Comparison of ENCODE assay signal across 22 cellular contexts in the genomic region with DNA sequence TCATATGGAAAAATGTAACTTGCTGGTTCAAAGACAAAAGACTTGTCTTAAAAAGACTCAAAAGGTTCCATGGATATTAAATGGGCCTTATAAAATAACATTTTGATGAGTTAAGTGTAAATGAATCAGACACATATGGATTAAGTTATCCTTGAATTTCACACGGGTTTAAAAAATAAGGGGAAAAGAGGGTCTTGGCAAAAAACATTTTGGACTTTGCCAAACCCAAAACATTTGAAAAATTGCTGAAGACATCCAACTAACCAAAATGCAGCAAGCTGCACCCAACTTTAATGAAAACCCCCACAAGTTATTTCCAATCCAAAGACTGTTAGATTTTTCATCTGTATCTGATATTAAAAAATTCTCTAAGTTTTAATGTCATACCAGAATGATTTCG.
"Had no signal": no experiment of that assay in that cellular context is flagged by ENCODE, and none has a peak within 500 bp of the region (broad histone marks: within the 10 kb centered on the region; RNA-seq: fewer than 3 reads in every experiment).

No MANE protein-coding gene starts in this region.

- H3K9me3 ChIP-seq: breast epithelium, MG63 had no signal

- H3K36me3 Mint-ChIP-seq: activated CD4-positive, alpha-beta memory T cell treated with anti-CD3 and anti-CD28 coated beads for 36 hours; activated naive CD8-positive, alpha-beta T cell treated with anti-CD3 and anti-CD28 coated beads for 36 hours had no signal

- H3K4me3 ChIP-seq: breast epithelium, MG63 had no signal

- H3K4me1 Mint-ChIP-seq: activated CD4-positive, alpha-beta T cell treated with anti-CD3 and anti-CD28 coated beads, Interleukin-2, amount 10 ng/mL, durations not matched to agents 7 days and 5 days; activated naive CD8-positive, alpha-beta T cell treated with anti-CD3 and anti-CD28 coated beads for 36 hours; activated T-helper 17 cell treated with anti-CD3 and anti-CD28 coated beads, Interleukin-2, amount 50 U/mL, for 72 hours had no signal

- H3K4me1 ChIP-seq: breast epithelium had no signal

- H3K27me3 ChIP-seq: breast epithelium, MG63 had no signal

- H3K4me3 Mint-ChIP-seq: activated CD4-positive, alpha-beta memory T cell treated with anti-CD3 and anti-CD28 coated beads for 36 hours; activated CD4-positive, alpha-beta T cell treated with anti-CD3 and anti-CD28 coated beads, Interleukin-2, amount 10 ng/mL, durations not matched to agents 7 days and 5 days; activated naive CD4-positive, alpha-beta T cell treated with anti-CD3 and anti-CD28 coated beads for 36 hours; activated naive CD8-positive, alpha-beta T cell treated with anti-CD3 and anti-CD28 coated beads for 36 hours; activated T-helper 17 cell treated with anti-CD3 and anti-CD28 coated beads, Interleukin-2, amount 50 U/mL, for 72 hours had no signal

- H3K36me3 ChIP-seq: breast epithelium, MG63 had no signal

- DNase-seq: activated CD4-positive, alpha-beta memory T cell treated with anti-CD3 and anti-CD28 coated beads for 36 hours; activated CD4-positive, alpha-beta T cell treated with anti-CD3 and anti-CD28 coated beads, Interleukin-2, amount 10 ng/mL, durations not matched to agents 7 days and 5 days; activated CD4-positive, CD25-positive, alpha-beta regulatory T cell; activated CD8-positive, alpha-beta memory T cell treated with anti-CD3 and anti-CD28 coated beads for 24 hours; activated gamma-delta T cell; activated naive CD4-positive, alpha-beta T cell treated with anti-CD3 and anti-CD28 coated beads for 36 hours; activated naive CD8-positive, alpha-beta T cell treated with anti-CD3 and anti-CD28 coated beads for 36 hours; activated T-cell treated with anti-CD3 and anti-CD28 coated beads, Interleukin-2, amount 50 U/mL, for 48 hours; MG63; MV-4-11; NCI-H1092 treated with DMSO at 0.1 percent for 48 hours; NCI-H1436; NCI-H187; NCI-H2081; NCI-H446; NCI-H524; PC-3; SHP77 treated with DMSO at 0.1 percent for 48 hours; T-helper 1 cell had no signal

- H3K9me3 Mint-ChIP-seq: activated CD4-positive, alpha-beta memory T cell treated with anti-CD3 and anti-CD28 coated beads for 36 hours; activated CD4-positive, alpha-beta T cell treated with anti-CD3 and anti-CD28 coated beads, Interleukin-2, amount 10 ng/mL, durations not matched to agents 7 days and 5 days; activated naive CD4-positive, alpha-beta T cell treated with anti-CD3 and anti-CD28 coated beads for 36 hours; activated naive CD8-positive, alpha-beta T cell treated with anti-CD3 and anti-CD28 coated beads for 36 hours; activated T-helper 17 cell treated with anti-CD3 and anti-CD28 coated beads, Interleukin-2, amount 50 U/mL, for 72 hours had no signal

- H3K27ac ChIP-seq: breast epithelium, VCaP had no signal

- H3K27ac Mint-ChIP-seq: activated CD4-positive, alpha-beta memory T cell treated with anti-CD3 and anti-CD28 coated beads for 36 hours; activated CD4-positive, alpha-beta T cell treated with anti-CD3 and anti-CD28 coated beads, Interleukin-2, amount 10 ng/mL, durations not matched to agents 7 days and 5 days; activated naive CD4-positive, alpha-beta T cell treated with anti-CD3 and anti-CD28 coated beads for 36 hours; activated naive CD8-positive, alpha-beta T cell treated with anti-CD3 and anti-CD28 coated beads for 36 hours; activated T-helper 17 cell treated with anti-CD3 and anti-CD28 coated beads, Interleukin-2, amount 50 U/mL, for 72 hours had no signal
